Comparison of ENCODE assay signal across 18 cellular contexts in the genomic region with DNA sequence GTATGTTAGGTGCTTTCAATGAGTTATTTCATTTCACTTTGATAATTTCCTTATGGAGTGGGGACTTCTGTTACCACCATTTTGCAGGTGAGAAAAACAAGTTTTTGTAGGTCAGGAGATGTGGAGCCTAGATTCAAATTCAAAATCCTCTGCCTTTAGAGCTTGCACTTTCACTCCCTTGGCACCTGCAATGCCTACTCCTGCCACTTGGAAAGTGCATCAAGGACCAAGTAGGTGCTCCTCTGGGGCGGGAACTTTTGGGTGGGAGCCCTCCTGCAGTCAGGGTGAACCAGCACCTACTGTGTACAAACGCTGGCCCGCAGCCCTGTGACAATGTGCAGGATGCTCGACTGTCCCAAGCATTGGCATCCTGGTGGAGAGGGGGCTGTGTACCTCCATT.
A peak's percentile ranks its signal among the peaks of the same experiment; 100 is the strongest.
DNase-seq lines count a peak whose midpoint lies in the region; ATAC-seq and TF ChIP-seq lines count a peak whose summit lies in the region.
"Had no signal": no experiment of that assay in that cellular context is flagged by ENCODE, and none has a peak within 500 bp of the region (broad histone marks: within the 10 kb centered on the region; RNA-seq: fewer than 3 reads in every experiment).

No MANE protein-coding gene starts in this region.

- POLR2A ChIA-PET in PC-3 (lab: Charles Lee; ENCODE audit: unreplicated experiment): no interaction called here

- no peak overlapping the region for H3K27ac Mint-ChIP-seq in activated naive CD8-positive, alpha-beta T cell treated with anti-CD3 and anti-CD28 coated beads, Interleukin-2, amount 50 U/mL, for 24 hours
- H3K27ac Mint-ChIP-seq: activated naive CD4-positive, alpha-beta T cell treated with anti-CD3 and anti-CD28 coated beads, Interleukin-2, amount 50 U/mL, for 72 hours; activated T-cell treated with anti-CD3 and anti-CD28 coated beads, Interleukin-2, amount 50 U/mL, for 24 hours had no signal

- no peak overlapping the region for H3K4me2 ChIP-seq in PC-3 (ENCODE audit: low read length)
- H3K4me2 ChIP-seq in smooth muscle cell: no peak overlapping the region

- no peaks in the 10 kb centered on the region for H4K20me1 ChIP-seq in PC-3 (ENCODE audit: low read length)
- H4K20me1 ChIP-seq in smooth muscle cell (ENCODE audit: low read depth): no peaks in the 10 kb centered on the region

- H3K79me2 ChIP-seq in PC-3 (ENCODE audit: low read length) (no peaks in the 10 kb centered on the region), smooth muscle cell (ENCODE audit: low read depth) (no peaks in the 10 kb centered on the region)
- H3K79me2 ChIP-seq: parathyroid adenoma had no signal

- TF ChIP-seq CTCF in GM12875 (IDR thresholded peaks at IDR 0.05; ENCODE audit: borderline replicate concordance, insufficient read depth, low read depth, low read length): peak; percentile 35; the same call in 1 of the 2 replicates
- peak; percentile 33; the same call in 1 of the 2 replicates for TF ChIP-seq CTCF in PC-3 (conservative IDR thresholded peaks at IDR 0.05; ENCODE audit: low read depth, low read length)
- TF ChIP-seq CTCF in epithelial cell of proximal tubule (conservative IDR thresholded peaks at IDR 0.05; ENCODE audit: low read depth, low read length): peak; percentile 46
- TF ChIP-seq CTCF in smooth muscle cell (IDR thresholded peaks at IDR 0.05; ENCODE audit: borderline replicate concordance, insufficient read depth, poor library complexity, severe bottlenecking): peak; percentile 15

- peaks cover 12% of the 10 kb centered on the region for H3K27me3 Mint-ChIP-seq in activated naive CD8-positive, alpha-beta T cell treated with anti-CD3 and anti-CD28 coated beads, Interleukin-2, amount 50 U/mL, for 24 hours

- no peak overlapping the region for H3K4me3 Mint-ChIP-seq in activated naive CD8-positive, alpha-beta T cell treated with anti-CD3 and anti-CD28 coated beads, Interleukin-2, amount 50 U/mL, for 24 hours
- H3K4me3 Mint-ChIP-seq: activated T-cell treated with anti-CD3 and anti-CD28 coated beads, Interleukin-2, amount 50 U/mL, for 24 hours had no signal

- no peak overlapping the region for H3K27ac ChIP-seq in PC-3 (ENCODE audit: low read length)
- no peak overlapping the region for H3K27ac ChIP-seq in smooth muscle cell (ENCODE audit: low read depth)
- H3K27ac ChIP-seq: cardiac muscle cell, left ventricle myocardium inferior, parathyroid adenoma, skin epidermis had no signal

- no peaks in the 10 kb centered on the region for H3K9me2 ChIP-seq in PC-3 (replicated peaks; ENCODE audit: low read length)

- H3K9me3 ChIP-seq in PC-3 (ENCODE audit: low read length): no peaks in the 10 kb centered on the region
- no peaks in the 10 kb centered on the region for H3K9me3 ChIP-seq in smooth muscle cell (replicated peaks; ENCODE audit: low read depth)

- H3K4me1 Mint-ChIP-seq in activated naive CD8-positive, alpha-beta T cell treated with anti-CD3 and anti-CD28 coated beads, Interleukin-2, amount 50 U/mL, for 24 hours: no peaks in the 10 kb centered on the region

- CTCF ChIA-PET in PC-3 (lab: Charles Lee): no interaction called here

- no peak for ATAC-seq in PC-3
- ATAC-seq in activated naive CD8-positive, alpha-beta T cell treated with anti-CD3 and anti-CD28 coated beads, Interleukin-2, amount 50 U/mL, for 24 hours: no peak
- ATAC-seq: activated naive CD4-positive, alpha-beta T cell treated with anti-CD3 and anti-CD28 coated beads, Interleukin-2, amount 50 U/mL, for 72 hours had no signal

- WGBS in smooth muscle cell (ENCODE audit: low lambda C conversion rate): 87% methylated on average over 4 of the region's 4 CpGs

- H3K9ac ChIP-seq in PC-3 (ENCODE audit: low read length): no peak overlapping the region
- H3K9ac ChIP-seq in smooth muscle cell (ENCODE audit: low read depth): no peak overlapping the region
- H3K9ac ChIP-seq: parathyroid adenoma had no signal

- H2AFZ ChIP-seq in PC-3 (ENCODE audit: low read length) (no peak overlapping the region), smooth muscle cell (ENCODE audit: low read depth) (no peak overlapping the region)
- H2AFZ ChIP-seq: parathyroid adenoma had no signal

- BruUV-seq in PC-3 (replicated peaks; lab: Mats Ljungman, UMichigan): no TSS peak

- H3K36me3 ChIP-seq in PC-3 (ENCODE audit: low read depth, low read length) (no peaks in the 10 kb centered on the region), smooth muscle cell (ENCODE audit: low read depth) (no peaks in the 10 kb centered on the region)
- H3K36me3 ChIP-seq: cardiac muscle cell, left ventricle myocardium inferior had no signal

- no peaks in the 10 kb centered on the region for H3K36me3 Mint-ChIP-seq in activated naive CD8-positive, alpha-beta T cell treated with anti-CD3 and anti-CD28 coated beads, Interleukin-2, amount 50 U/mL, for 24 hours (ENCODE audit: low read depth)
- H3K36me3 Mint-ChIP-seq: activated naive CD4-positive, alpha-beta T cell treated with anti-CD3 and anti-CD28 coated beads, Interleukin-2, amount 50 U/mL, for 72 hours had no signal

- H3K4me3 ChIP-seq in GM12875 (ENCODE audit: low read depth, low read length) (no peak overlapping the region), PC-3 (ENCODE audit: low read length) (no peak overlapping the region), epithelial cell of proximal tubule (ENCODE audit: low read depth, low read length) (no peak overlapping the region), smooth muscle cell (no peak overlapping the region)
- H3K4me3 ChIP-seq: cardiac muscle cell, left ventricle myocardium inferior, skin epidermis had no signal

- DNase-seq in PC-3: no peak
- no peak for DNase-seq in epithelial cell of proximal tubule (ENCODE audit: low read depth)
- DNase-seq in smooth muscle cell (lab: John Stamatoyannopoulos, UW; ENCODE audit: unreplicated experiment): no peak
- no peak for DNase-seq in activated naive CD8-positive, alpha-beta T cell treated with anti-CD3 and anti-CD28 coated beads, Interleukin-2, amount 50 U/mL, for 24 hours
- no peak for DNase-seq in LoVo (ENCODE audit: low spot score)
- DNase-seq in amygdala (lab: John Stamatoyannopoulos, UW): no peak
- DNase-seq: activated CD4-positive, alpha-beta T cell treated with anti-CD3 and anti-CD28 coated beads, Interleukin-2, amount 50 U/mL, for 48 hours; activated T-cell treated with anti-CD3 and anti-CD28 coated beads, Interleukin-2, amount 50 U/mL, for 24 hours; C1 segment of cervical spinal cord; DMS53; left ventricle myocardium inferior; NCI-H187; NCI-H510A treated with DMSO at 0.1 percent for 48 hours had no signal

- H3K27me3 ChIP-seq in PC-3 (ENCODE audit: low read length): peaks cover 20% of the 10 kb centered on the region; the same call in 1 of the 2 replicates
- H3K27me3 ChIP-seq in smooth muscle cell (ENCODE audit: low read depth): peaks cover 17% of the 10 kb centered on the region

- H3K4me1 ChIP-seq in PC-3 (ENCODE audit: insufficient read depth, low read length) (peaks cover 2% of the 10 kb centered on the region), smooth muscle cell (ENCODE audit: low read depth) (no peaks in the 10 kb centered on the region)
- H3K4me1 ChIP-seq: left ventricle myocardium inferior, parathyroid adenoma had no signal

- intact Hi-C loops in PC-3 (cut with micrococcal nuclease): no loop called here

- H3F3A ChIP-seq in PC-3 (ENCODE audit: low read length, unreplicated experiment) (no peaks in the 10 kb centered on the region), smooth muscle cell (ENCODE audit: low read depth) (no peaks in the 10 kb centered on the region)

- no peaks in the 10 kb centered on the region for H3K9me3 Mint-ChIP-seq in activated naive CD8-positive, alpha-beta T cell treated with anti-CD3 and anti-CD28 coated beads, Interleukin-2, amount 50 U/mL, for 24 hours
- H3K9me3 Mint-ChIP-seq: activated naive CD4-positive, alpha-beta T cell treated with anti-CD3 and anti-CD28 coated beads, Interleukin-2, amount 50 U/mL, for 72 hours; activated T-cell treated with anti-CD3 and anti-CD28 coated beads, Interleukin-2, amount 50 U/mL, for 24 hours had no signal
